In genomic region chr14:19384088-19384781, GRCh38 we compare ENCODE assay signal across 16 cellular contexts. TPM values are rescaled to one million over a fixed set of nuclear protein-coding genes. Genes with fewer than 3 reads are reported as not detected.
"Had no signal": no experiment of that assay in that cellular context is flagged by ENCODE, and none has a peak within 500 bp of the region (broad histone marks: within the 10 kb centered on the region; RNA-seq: fewer than 3 reads in every experiment).

No MANE protein-coding gene starts in this region.

RNA-seq across cellular contexts. Expression of gene POTEG, which starts 49.9 kb away (rescaled TPM):
- total RNA-seq: activated CD4-positive, alpha-beta memory T cell treated with anti-CD3 and anti-CD28 coated beads, Interleukin-2, amount 10 ng/mL, durations not matched to agents 7 days and 5 days; activated CD4-positive, alpha-beta T cell treated with anti-CD3 and anti-CD28 coated beads for 36 hours; activated CD4-positive, alpha-beta T cell treated with anti-CD3 and anti-CD28 coated beads, Interleukin-2, amount 10 ng/mL, durations not matched to agents 7 days and 5 days; activated CD8-positive, alpha-beta memory T cell treated with anti-CD3 and anti-CD28 coated beads, Interleukin-2, amount 10 ng/mL, durations not matched to agents 7 days and 5 days; activated CD8-positive, alpha-beta T cell treated with anti-CD3 and anti-CD28 coated beads, Interleukin-2, amount 10 ng/mL, durations not matched to agents 7 days and 5 days; activated naive CD8-positive, alpha-beta T cell treated with anti-CD3 and anti-CD28 coated beads, Interleukin-2, amount 10 ng/mL, durations not matched to agents 7 days and 5 days; activated T-helper 2 cell treated with anti-CD3 and anti-CD28 coated beads, Interferon-gamma antibody, Interleukin-2, Interleukin-4, amounts not matched to agents 10 μg/mL and 5 μg/mL and 100 μg/mL, durations not matched to agents 14 hours and 24 hours and 36 hours; ascending aorta; bronchial epithelial cell; cardiac muscle cell; T-cell; T-helper 1 cell treated with Interleukin-12 subunit alpha and Interleukin-12 subunit beta and Interleukin-4 antibody, amounts not matched to agents 30 ng/mL and 1 ng/mL, for 36 hours; T-helper 17 cell; T-helper 2 cell treated with Interferon-gamma antibody and Interleukin-4, amounts not matched to agents 100 ng/mL and 5 ng/mL, for 36 hours; WTC11 had no signal
- polyA plus RNA-seq: adipose tissue, cardiac muscle cell had no signal
